2 cellular contexts compared by ENCODE assay signal in the genomic region with DNA sequence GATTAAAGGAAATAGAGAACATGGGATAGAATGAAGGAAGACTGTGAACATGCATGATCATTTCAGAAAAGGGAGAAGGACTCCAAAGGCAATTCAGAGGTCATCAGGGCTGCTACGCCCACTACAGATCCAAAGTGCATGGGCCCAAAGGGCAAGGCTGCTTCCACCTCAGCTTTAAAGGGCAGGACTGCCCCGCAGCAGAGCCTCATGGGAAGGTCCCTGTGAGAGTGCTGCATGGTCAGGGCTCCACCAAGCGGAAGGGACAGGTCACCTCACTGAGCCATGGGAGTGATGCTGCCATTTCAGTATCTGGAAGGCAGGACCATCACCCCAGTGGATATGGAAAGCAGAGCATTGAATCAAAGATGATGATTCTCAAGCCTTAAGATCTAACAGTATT.
TF ChIP-seq lines count a peak whose summit lies in the region.

No MANE protein-coding gene starts in this region.

TF ChIP-seq in K562, 482 proteins besides CTCF, POLR2A, EP300 and RAD21:
- no peak for TF ChIP-seq KLF6 (CRISPR knock-in tag; IDR thresholded peaks at IDR 0.05; ENCODE audit: borderline replicate concordance)
- no peak for TF ChIP-seq PURB (CRISPR knock-in tag; IDR thresholded peaks at IDR 0.05; ENCODE audit: low read depth)
- no peak for TF ChIP-seq SMAD4 (CRISPR knock-in tag; conservative IDR thresholded peaks at IDR 0.05)
- TF ChIP-seq, protein P1, sequence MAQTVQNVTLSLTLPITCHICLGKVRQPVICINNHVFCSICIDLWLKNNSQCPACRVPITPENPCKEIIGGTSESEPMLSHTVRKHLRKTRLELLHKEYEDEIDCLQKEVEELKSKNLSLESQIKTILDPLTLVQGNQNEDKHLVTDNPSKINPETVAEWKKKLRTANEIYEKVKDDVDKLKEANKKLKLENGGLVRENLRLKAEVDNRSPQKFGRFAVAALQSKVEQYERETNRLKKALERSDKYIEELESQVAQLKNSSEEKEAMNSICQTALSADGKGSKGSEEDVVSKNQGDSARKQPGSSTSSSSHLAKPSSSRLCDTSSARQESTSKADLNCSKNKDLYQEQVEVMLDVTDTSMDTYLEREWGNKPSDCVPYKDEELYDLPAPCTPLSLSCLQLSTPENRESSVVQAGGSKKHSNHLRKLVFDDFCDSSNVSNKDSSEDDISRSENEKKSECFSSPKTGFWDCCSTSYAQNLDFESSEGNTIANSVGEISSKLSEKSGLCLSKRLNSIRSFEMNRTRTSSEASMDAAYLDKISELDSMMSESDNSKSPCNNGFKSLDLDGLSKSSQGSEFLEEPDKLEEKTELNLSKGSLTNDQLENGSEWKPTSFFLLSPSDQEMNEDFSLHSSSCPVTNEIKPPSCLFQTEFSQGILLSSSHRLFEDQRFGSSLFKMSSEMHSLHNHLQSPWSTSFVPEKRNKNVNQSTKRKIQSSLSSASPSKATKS (CRISPR knock-in tag; IDR thresholded peaks at IDR 0.05): no peak
- no peak for TF ChIP-seq U2AF2 (optimal IDR thresholded peaks at IDR 0.05; ENCODE audit: low read depth, low read length)
- no peak for TF ChIP-seq PRMT5 (CRISPR knock-in tag; IDR thresholded peaks at IDR 0.05)
- TF ChIP-seq, protein P2, sequence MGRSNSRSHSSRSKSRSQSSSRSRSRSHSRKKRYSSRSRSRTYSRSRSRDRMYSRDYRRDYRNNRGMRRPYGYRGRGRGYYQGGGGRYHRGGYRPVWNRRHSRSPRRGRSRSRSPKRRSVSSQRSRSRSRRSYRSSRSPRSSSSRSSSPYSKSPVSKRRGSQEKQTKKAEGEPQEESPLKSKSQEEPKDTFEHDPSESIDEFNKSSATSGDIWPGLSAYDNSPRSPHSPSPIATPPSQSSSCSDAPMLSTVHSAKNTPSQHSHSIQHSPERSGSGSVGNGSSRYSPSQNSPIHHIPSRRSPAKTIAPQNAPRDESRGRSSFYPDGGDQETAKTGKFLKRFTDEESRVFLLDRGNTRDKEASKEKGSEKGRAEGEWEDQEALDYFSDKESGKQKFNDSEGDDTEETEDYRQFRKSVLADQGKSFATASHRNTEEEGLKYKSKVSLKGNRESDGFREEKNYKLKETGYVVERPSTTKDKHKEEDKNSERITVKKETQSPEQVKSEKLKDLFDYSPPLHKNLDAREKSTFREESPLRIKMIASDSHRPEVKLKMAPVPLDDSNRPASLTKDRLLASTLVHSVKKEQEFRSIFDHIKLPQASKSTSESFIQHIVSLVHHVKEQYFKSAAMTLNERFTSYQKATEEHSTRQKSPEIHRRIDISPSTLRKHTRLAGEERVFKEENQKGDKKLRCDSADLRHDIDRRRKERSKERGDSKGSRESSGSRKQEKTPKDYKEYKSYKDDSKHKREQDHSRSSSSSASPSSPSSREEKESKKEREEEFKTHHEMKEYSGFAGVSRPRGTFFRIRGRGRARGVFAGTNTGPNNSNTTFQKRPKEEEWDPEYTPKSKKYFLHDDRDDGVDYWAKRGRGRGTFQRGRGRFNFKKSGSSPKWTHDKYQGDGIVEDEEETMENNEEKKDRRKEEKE (IDR thresholded peaks at IDR 0.05; ENCODE audit: borderline replicate concordance in 1 of 2, control insufficient read depth in 1 of 2, low read depth in 2 of 2, low read length in 1 of 2): no peak
- no peak for TF ChIP-seq MTF1 (CRISPR knock-in tag; IDR thresholded peaks at IDR 0.05; ENCODE audit: borderline replicate concordance)
- no peak for TF ChIP-seq MYC (IDR thresholded peaks at IDR 0.05; ENCODE audit: low read depth, low read length)
- no peak for TF ChIP-seq MYC (CRISPR knock-in tag; IDR thresholded peaks at IDR 0.05; ENCODE audit: borderline replicate concordance, low read depth)
- TF ChIP-seq, protein P3, sequence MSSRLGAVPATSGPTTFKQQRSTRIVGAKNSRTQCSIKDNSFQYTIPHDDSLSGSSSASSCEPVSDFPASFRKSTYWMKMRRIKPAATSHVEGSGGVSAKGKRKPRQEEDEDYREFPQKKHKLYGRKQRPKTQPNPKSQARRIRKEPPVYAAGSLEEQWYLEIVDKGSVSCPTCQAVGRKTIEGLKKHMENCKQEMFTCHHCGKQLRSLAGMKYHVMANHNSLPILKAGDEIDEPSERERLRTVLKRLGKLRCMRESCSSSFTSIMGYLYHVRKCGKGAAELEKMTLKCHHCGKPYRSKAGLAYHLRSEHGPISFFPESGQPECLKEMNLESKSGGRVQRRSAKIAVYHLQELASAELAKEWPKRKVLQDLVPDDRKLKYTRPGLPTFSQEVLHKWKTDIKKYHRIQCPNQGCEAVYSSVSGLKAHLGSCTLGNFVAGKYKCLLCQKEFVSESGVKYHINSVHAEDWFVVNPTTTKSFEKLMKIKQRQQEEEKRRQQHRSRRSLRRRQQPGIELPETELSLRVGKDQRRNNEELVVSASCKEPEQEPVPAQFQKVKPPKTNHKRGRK (tag; IDR thresholded peaks at IDR 0.05): no peak
- no peak for TF ChIP-seq RB1 (IDR thresholded peaks at IDR 0.05; ENCODE audit: low read depth)
- TF ChIP-seq BRD9 (IDR thresholded peaks at IDR 0.05; ENCODE audit: low read depth, partially characterized antibody): no peak

TF ChIP-seq in HepG2, 621 proteins besides CTCF, POLR2A, EP300 and RAD21:
- TF ChIP-seq TARDBP (CRISPR knock-in tag; IDR thresholded peaks at IDR 0.05) (no peak), ZMAT3 (CRISPR knock-in tag; conservative IDR thresholded peaks at IDR 0.05) (no peak), POGZ (CRISPR knock-in tag; IDR thresholded peaks at IDR 0.05) (peak; percentile 55; the same call in 1 of the 2 replicates), HNF4G (IDR thresholded peaks at IDR 0.05; ENCODE audit: borderline replicate concordance, low read depth, low read length) (0 out of 2 replicates have a peak, but pooled peaks have one; percentile 23), HNF4G (CRISPR knock-in tag; IDR thresholded peaks at IDR 0.05; ENCODE audit: borderline replicate concordance, low read depth) (no peak), ZMYM4 (CRISPR knock-in tag; IDR thresholded peaks at IDR 0.05) (peak; percentile 64), RARA (CRISPR knock-in tag; IDR thresholded peaks at IDR 0.05) (0 out of 2 replicates have a peak, but pooled peaks have one; percentile 37), ZNF143 (CRISPR knock-in tag; IDR thresholded peaks at IDR 0.05) (peak; percentile 69), HNF4A (CRISPR knock-in tag; IDR thresholded peaks at IDR 0.05) (peak; percentile 81), NFYC (CRISPR knock-in tag; IDR thresholded peaks at IDR 0.05) (no peak), ESRRA (CRISPR knock-in tag; IDR thresholded peaks at IDR 0.05; ENCODE audit: low read depth) (peak; percentile 81; the same call in 1 of the 2 replicates)
